In the genomic region with DNA sequence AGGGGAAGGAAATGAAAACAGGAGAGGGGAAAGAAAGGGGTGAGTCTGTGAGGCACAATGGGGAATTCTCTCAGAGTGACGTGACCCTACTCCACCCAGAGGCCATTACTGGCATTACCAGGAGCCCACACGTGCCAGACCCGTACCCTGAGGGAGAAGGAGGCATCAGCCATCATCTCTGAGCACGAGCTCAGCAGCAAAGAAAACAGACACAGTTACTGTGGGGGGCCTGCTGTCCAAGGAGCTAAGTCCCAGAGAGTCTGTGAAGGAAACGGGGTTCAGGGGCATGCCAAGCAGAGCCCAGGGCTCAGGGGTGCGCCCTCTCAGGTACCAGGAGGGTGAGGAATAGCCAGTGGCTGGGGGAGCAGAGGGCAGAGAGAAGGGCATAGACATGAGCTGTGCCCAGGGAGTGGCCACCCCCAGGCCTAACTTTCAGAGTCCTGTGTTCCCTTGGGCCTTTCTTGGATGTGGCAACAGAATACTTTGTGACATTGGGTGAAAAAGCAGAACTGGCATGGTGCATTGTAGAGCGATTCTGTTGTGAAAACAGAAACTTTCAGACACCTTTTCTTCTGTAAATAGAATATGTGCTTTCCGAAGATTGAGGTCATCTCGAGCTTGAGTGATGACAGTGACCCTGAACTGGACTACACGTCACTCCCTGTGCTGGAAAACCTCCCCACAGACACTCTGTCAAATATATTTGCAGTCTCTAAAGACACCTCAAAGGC, we compare ENCODE assay signal across 9 cellular contexts. TPM values are rescaled to one million over a fixed set of nuclear protein-coding genes. Genes with fewer than 3 reads are reported as not detected.
DNase-seq lines count a peak whose midpoint lies in the region; ATAC-seq and TF ChIP-seq lines count a peak whose summit lies in the region.
"Had no signal": no experiment of that assay in that cellular context is flagged by ENCODE, and none has a peak within 500 bp of the region (broad histone marks: within the 10 kb centered on the region; RNA-seq: fewer than 3 reads in every experiment).

No MANE protein-coding gene starts in this region.

- no peaks in the 10 kb centered on the region for H3K79me2 ChIP-seq in neural cell (replicated peaks; ENCODE audit: insufficient read depth, low read length)

- WGBS in aorta, 2 donors = 38 to 51% methylated on average over 10 of the region's 10 CpGs

- H3F3A ChIP-seq in neural cell (ENCODE audit: insufficient read depth, low read length, poor library complexity, severe bottlenecking) = no peaks in the 10 kb centered on the region

- TF ChIP-seq RAD21 in neural cell (conservative IDR thresholded peaks at IDR 0.05) = peak; percentile 82

- no peaks in the 10 kb centered on the region for H3K4me1 ChIP-seq in aorta (ENCODE audit: control insufficient read depth in 1 of 2, insufficient read depth in 2 of 2, low read length in 2 of 2)

- no peaks in the 10 kb centered on the region for H4K20me1 ChIP-seq in neural cell (ENCODE audit: insufficient read depth)

- H3K36me3 ChIP-seq in neural cell (ENCODE audit: insufficient read depth, low read length) (no peaks in the 10 kb centered on the region), aorta (ENCODE audit: control insufficient read depth in 1 of 2, insufficient read depth in 2 of 2, low read length in 1 of 2) (no peaks in the 10 kb centered on the region)

- H3K27me3 ChIP-seq in neural cell (ENCODE audit: insufficient read depth, low read depth, low read length) (no peaks in the 10 kb centered on the region), aorta (ENCODE audit: control insufficient read depth in 1 of 2, insufficient read depth in 2 of 2, low read length in 1 of 2) (no peaks in the 10 kb centered on the region)

- H3K9me3 ChIP-seq in neural cell (ENCODE audit: low read length) (no peaks in the 10 kb centered on the region), aorta (ENCODE audit: control insufficient read depth, low read length) (no peaks in the 10 kb centered on the region)

- no peak overlapping the region for H2AFZ ChIP-seq in neural cell (ENCODE audit: low read depth, low read length)

- peak; percentile 62 for ATAC-seq in GM18858 (IDR thresholded peaks at IDR 0.05; ENCODE audit: unreplicated experiment)
- peak; percentile 78 for ATAC-seq in HG03103 (IDR thresholded peaks at IDR 0.05; ENCODE audit: low read depth, unreplicated experiment)
- ATAC-seq in esophagus mucosa = peak; percentile 66
- peak; percentile 63 for ATAC-seq in aorta (ENCODE audit: low FRiP score)

- H3K9ac ChIP-seq in neural cell (ENCODE audit: low read length) = peak overlapping the region; percentile 9

- intact Hi-C loops in aorta (cut with DNase I) = no loop called here

- TF ChIP-seq EP300 in neural cell (conservative IDR thresholded peaks at IDR 0.05; ENCODE audit: poor library complexity, severe bottlenecking) = no peak

- H3K27ac ChIP-seq in 22Rv1 (no peak overlapping the region), neural cell (ENCODE audit: low read length) (no peak overlapping the region), aorta (ENCODE audit: low read depth in 1 of 2, low read length in 2 of 2) (no peak overlapping the region)

- no peaks in the 10 kb centered on the region for H3K9me2 ChIP-seq in neural cell (ENCODE audit: insufficient read depth, low read length)

- H3K4me3 ChIP-seq in neural cell (ENCODE audit: low read length) = no peak overlapping the region
- H3K4me3 ChIP-seq in aorta (ENCODE audit: low read length in 2 of 2) = no peak overlapping the region

- DNase-seq in NCI-H774 (lab: John Stamatoyannopoulos, UW) (peak; percentile 18), aorta (no peak)
- peak; percentile 49 for DNase-seq in activated CD8-positive, alpha-beta memory T cell treated with anti-CD3 and anti-CD28 coated beads, Interleukin-2, amount 50 U/mL, for 24 hours (ENCODE audit: extremely low read depth)

- H3K4me2 ChIP-seq in neural cell (ENCODE audit: low read length) = no peak overlapping the region

- TF ChIP-seq CTCF in 22Rv1 (IDR thresholded peaks at IDR 0.05) (peak; percentile 79), neural cell (IDR thresholded peaks at IDR 0.05; ENCODE audit: poor library complexity, severe bottlenecking) (peak; percentile 88)

TF ChIP-seq in neural cell, 6 proteins besides CTCF, POLR2A, EP300 and RAD21:
- TF ChIP-seq MXI1 (conservative IDR thresholded peaks at IDR 0.05; ENCODE audit: poor library complexity, severe bottlenecking) (peak; percentile 51), EZH2 (IDR thresholded peaks at IDR 0.05; ENCODE audit: borderline replicate concordance, insufficient read depth, low read length, poor library complexity, severe bottlenecking) (no peak), SMC3 (conservative IDR thresholded peaks at IDR 0.05; ENCODE audit: poor library complexity) (peak; percentile 79)

RNA-seq across cellular contexts. Expression of a gene that starts 11.3 kb away (rescaled TPM):
- total RNA-seq in esophagus mucosa (18.3 TPM), aorta (10 to 100 TPM; 46.6 to 50.9 TPM)
- polyA plus RNA-seq in neural cell (25.5 and 43.3 TPM in 2 replicates), aorta (10 to 100 TPM in 1 of 2 donors, 1 to 10 TPM in 1; 8.4 to 80.9 TPM)
- polyA minus RNA-seq in neural cell = 39.9 and 41.6 TPM in 2 replicates

RNA-seq across cellular contexts. Expression of a gene that starts 15.4 kb away (rescaled TPM):
- total RNA-seq in esophagus mucosa (1.1 TPM), aorta (under 1 TPM in 1 of 2 donors, not detected in 1; 0.33 TPM)
- polyA plus RNA-seq in neural cell (not detected in 2 replicates), aorta (1 to 10 TPM in 1 of 2 donors, not detected in 1; 1.0 TPM)
- not detected in 2 replicates for polyA minus RNA-seq in neural cell

RNA-seq across cellular contexts. Expression of a gene that starts 30.4 kb away (rescaled TPM):
- 0.16 TPM for total RNA-seq in esophagus mucosa
- polyA plus RNA-seq in neural cell = 0.71 TPM in 1 of 2 replicates, not detected in the other
- polyA minus RNA-seq in neural cell = under 0.01 and 0.23 TPM in 2 replicates
- total RNA-seq in aorta = under 1 TPM; 0.19 to 0.48 TPM
- polyA plus RNA-seq in aorta = 1 to 10 TPM in 1 of 2 donors, not detected in 1; 1.4 TPM
- total RNA-seq: glomerular endothelial cell had no signal

RNA-seq across cellular contexts. Expression of a gene that starts 30.5 kb away (rescaled TPM):
- total RNA-seq in esophagus mucosa = 8.6 TPM
- polyA plus RNA-seq in neural cell = 211 and 217 TPM in 2 replicates
- 285 and 291 TPM in 2 replicates for polyA minus RNA-seq in neural cell
- 10 to 100 TPM; 14.6 to 20.5 TPM for total RNA-seq in aorta
- 10 to 100 TPM; 11.4 to 19.0 TPM for polyA plus RNA-seq in aorta

RNA-seq across cellular contexts. Expression of a gene that starts 58.8 kb away (rescaled TPM):
- total RNA-seq in esophagus mucosa = 37.3 TPM
- polyA plus RNA-seq in neural cell = 66.9 and 86.9 TPM in 2 replicates
- polyA minus RNA-seq in neural cell = 106 and 107 TPM in 2 replicates
- 100 to 1,000 TPM in 1 of 2 donors, 10 to 100 TPM in 1; 75.0 to 108 TPM for total RNA-seq in aorta
- polyA plus RNA-seq in aorta = 10 to 100 TPM; 28.9 to 68.3 TPM

Comparison
In these comparisons a context has a peak if more than half of its experiments do, and no peak if none do; other contexts are left out.
1. DNase-seq: peak in NCI-H774 (single experiment) and activated CD8-positive, alpha-beta memory T cell treated with anti-CD3 and anti-CD28 coated beads, Interleukin-2, amount 50 U/mL, for 24 hours (single experiment); none in aorta (0 of 2).
2. Peak in every context shown above with its lines, with median percentiles within 50 percentile points of each other: ATAC-seq.